In genomic region chr14:70436867-70437266, GRCh38 we compare ENCODE assay signal across 11 cellular contexts.
"Had no signal": no experiment of that assay in that cellular context is flagged by ENCODE, and none has a peak within 500 bp of the region (broad histone marks: within the 10 kb centered on the region; RNA-seq: fewer than 3 reads in every experiment).

No MANE protein-coding gene starts in this region.

- H3K4me3 ChIP-seq: adrenal gland, ascending aorta, body of pancreas, breast epithelium, cardiac muscle cell had no signal

- H3K4me1 ChIP-seq: adrenal gland, ascending aorta, body of pancreas, breast epithelium had no signal

- H3K36me3 ChIP-seq: adrenal gland, ascending aorta, brain microvascular endothelial cell, breast epithelium, cardiac muscle cell had no signal

- H3K27ac ChIP-seq: adrenal gland, ascending aorta, body of pancreas, brain microvascular endothelial cell, breast epithelium, cardiac muscle cell had no signal

- ATAC-seq: activated naive CD4-positive, alpha-beta T cell treated with anti-CD3 and anti-CD28 coated beads, Interleukin-2, amount 50 U/mL, for 72 hours; activated naive CD8-positive, alpha-beta T cell treated with anti-CD3 and anti-CD28 coated beads, Interleukin-2, amount 50 U/mL, for 24 hours; activated T-cell treated with anti-CD3 and anti-CD28 coated beads, Interleukin-2, amount 50 U/mL, for 4 hours; activated T-cell treated with anti-CD3 and anti-CD28 coated beads, Interleukin-2, amount 50 U/mL, for 72 hours; activated T-helper 17 cell treated with anti-CD3 and anti-CD28 coated beads, Interleukin-2, amount 50 U/mL, for 72 hours; body of pancreas had no signal
